ENCODE assay signal across 1 cellular context in the genomic region with DNA sequence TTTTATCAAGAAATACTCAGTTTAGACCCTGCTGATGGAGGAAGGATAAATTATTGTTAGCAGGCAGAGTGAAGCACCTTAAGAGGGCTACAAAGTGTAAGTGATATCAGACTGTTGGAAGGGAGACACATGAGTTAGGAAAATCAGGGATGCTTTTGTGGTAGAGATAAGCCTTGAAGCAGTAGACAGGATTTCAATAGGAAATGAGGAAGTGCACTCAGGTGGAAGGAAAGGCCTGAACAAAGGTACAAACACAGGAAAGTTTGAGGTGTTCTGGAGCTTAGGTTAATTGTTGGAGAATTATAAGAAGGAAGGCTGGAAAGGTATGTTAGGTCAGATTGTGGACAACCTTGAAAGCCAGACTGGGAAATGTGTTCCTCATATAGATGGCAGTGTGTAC.
TF ChIP-seq lines count a peak whose summit lies in the region.

No MANE protein-coding gene starts in this region.

TF ChIP-seq in A549, 52 proteins besides CTCF, POLR2A, EP300 and RAD21:
- no peak for TF ChIP-seq FOSB (CRISPR knock-in tag; IDR thresholded peaks at IDR 0.05)
- TF ChIP-seq, protein P1, sequence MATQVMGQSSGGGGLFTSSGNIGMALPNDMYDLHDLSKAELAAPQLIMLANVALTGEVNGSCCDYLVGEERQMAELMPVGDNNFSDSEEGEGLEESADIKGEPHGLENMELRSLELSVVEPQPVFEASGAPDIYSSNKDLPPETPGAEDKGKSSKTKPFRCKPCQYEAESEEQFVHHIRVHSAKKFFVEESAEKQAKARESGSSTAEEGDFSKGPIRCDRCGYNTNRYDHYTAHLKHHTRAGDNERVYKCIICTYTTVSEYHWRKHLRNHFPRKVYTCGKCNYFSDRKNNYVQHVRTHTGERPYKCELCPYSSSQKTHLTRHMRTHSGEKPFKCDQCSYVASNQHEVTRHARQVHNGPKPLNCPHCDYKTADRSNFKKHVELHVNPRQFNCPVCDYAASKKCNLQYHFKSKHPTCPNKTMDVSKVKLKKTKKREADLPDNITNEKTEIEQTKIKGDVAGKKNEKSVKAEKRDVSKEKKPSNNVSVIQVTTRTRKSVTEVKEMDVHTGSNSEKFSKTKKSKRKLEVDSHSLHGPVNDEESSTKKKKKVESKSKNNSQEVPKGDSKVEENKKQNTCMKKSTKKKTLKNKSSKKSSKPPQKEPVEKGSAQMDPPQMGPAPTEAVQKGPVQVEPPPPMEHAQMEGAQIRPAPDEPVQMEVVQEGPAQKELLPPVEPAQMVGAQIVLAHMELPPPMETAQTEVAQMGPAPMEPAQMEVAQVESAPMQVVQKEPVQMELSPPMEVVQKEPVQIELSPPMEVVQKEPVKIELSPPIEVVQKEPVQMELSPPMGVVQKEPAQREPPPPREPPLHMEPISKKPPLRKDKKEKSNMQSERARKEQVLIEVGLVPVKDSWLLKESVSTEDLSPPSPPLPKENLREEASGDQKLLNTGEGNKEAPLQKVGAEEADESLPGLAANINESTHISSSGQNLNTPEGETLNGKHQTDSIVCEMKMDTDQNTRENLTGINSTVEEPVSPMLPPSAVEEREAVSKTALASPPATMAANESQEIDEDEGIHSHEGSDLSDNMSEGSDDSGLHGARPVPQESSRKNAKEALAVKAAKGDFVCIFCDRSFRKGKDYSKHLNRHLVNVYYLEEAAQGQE (IDR thresholded peaks at IDR 0.05): no peak
